8 cellular contexts compared by ENCODE assay signal in genomic region chr3:58433400-58434169, GRCh38. TPM values are rescaled to one million over a fixed set of nuclear protein-coding genes. Genes with fewer than 3 reads are reported as not detected.
DNase-seq lines count a peak whose midpoint lies in the region; ATAC-seq and TF ChIP-seq lines count a peak whose summit lies in the region.

Gene PDHB (minus strand): TSS chr3:58433832. CDS start chr3:58433809, 23 bp downstream.

- H3K27ac ChIP-seq in SJCRH30 (peak within 1 kb of the TSS; percentile 96), foreskin keratinocyte (peak within 1 kb of the TSS; percentile 76)

- TF ChIP-seq CTCF in foreskin keratinocyte (conservative IDR thresholded peaks at IDR 0.05) = no peak

- H3K9me3 ChIP-seq in HAP-1 (no peaks in the 10 kb centered on the region), MG63 (no peaks in the 10 kb centered on the region), SJCRH30 (replicated peaks) (no peaks in the 10 kb centered on the region), neuron (ENCODE audit: low read length) (no peaks in the 10 kb centered on the region)

- DNase-seq in GDM1 (lab: John Stamatoyannopoulos, UW) (peak; percentile 89), HAP-1 (ENCODE audit: low spot score in 2 of 2) (peak; percentile 88 to 93), MG63 (peak; percentile 85), SJCRH30 (peak; percentile 86), foreskin keratinocyte (peak; percentile 68 to 82), stromal cell of bone marrow (ENCODE audit: low read depth) (peak; percentile 75)
- DNase-seq in activated gamma-delta T cell treated with anti-CD3 and anti-CD28 coated beads, Interleukin-2, amount 50 U/mL, for 16 hours (ENCODE audit: low read depth) = peak; percentile 83

- H3K36me3 ChIP-seq in HAP-1 (replicated peaks) (peaks cover 35% of the 10 kb centered on the region), MG63 (peaks cover 19% of the 10 kb centered on the region), SJCRH30 (peaks cover 8% of the 10 kb centered on the region; the same call in 1 of the 2 replicates), neuron (ENCODE audit: insufficient read depth, low read length) (peaks cover 34% of the 10 kb centered on the region)

- H2AFZ ChIP-seq in neuron (ENCODE audit: low read depth, low read length) = peak within 1 kb of the TSS; percentile 52

- H3K4me3 ChIP-seq in HAP-1 = peak within 1 kb of the TSS; percentile 99
- H3K4me3 ChIP-seq in MG63 = peak within 1 kb of the TSS; percentile 91
- H3K4me3 ChIP-seq in SJCRH30 = peak within 1 kb of the TSS; percentile 97
- peak within 1 kb of the TSS; percentile 86 for H3K4me3 ChIP-seq in neuron (ENCODE audit: low read length)

- H3K4me1 ChIP-seq in HAP-1 (peaks cover 15% of the 10 kb centered on the region), SJCRH30 (peaks cover 16% of the 10 kb centered on the region), foreskin keratinocyte (peaks cover 17% of the 10 kb centered on the region), neuron (ENCODE audit: insufficient read depth, low read length) (peaks cover 15% of the 10 kb centered on the region)

- no peaks in the 10 kb centered on the region for H3K27me3 ChIP-seq in HAP-1 (ENCODE audit: low read depth)
- no peaks in the 10 kb centered on the region for H3K27me3 ChIP-seq in MG63
- H3K27me3 ChIP-seq in SJCRH30 = no peaks in the 10 kb centered on the region
- no peaks in the 10 kb centered on the region for H3K27me3 ChIP-seq in foreskin keratinocyte
- H3K27me3 ChIP-seq in neuron (ENCODE audit: insufficient read depth, low read length) = no peaks in the 10 kb centered on the region

- in situ Hi-C loops in HAP-1 (cut with MboI; ENCODE audit: low sequenced_read_pairs) = no loop called here

- ATAC-seq in foreskin keratinocyte = peak; percentile 93

RNA-seq across cellular contexts. Expression of gene PDHB, which starts in this region (rescaled TPM):
- 106 and 142 TPM in 2 replicates for total RNA-seq in MG63 (2014; rRNA removed; shearing (Covaris generic); ENCODE audit: low replicate concordance)
- total RNA-seq in SJCRH30 (2014; rRNA removed; shearing (Covaris generic)) = 60.4 and 63.7 TPM in 2 replicates
- total RNA-seq in foreskin keratinocyte = 69.0 and 72.7 TPM in 2 replicates
- 66.1 and 68.4 TPM in 2 replicates for polyA plus RNA-seq in foreskin keratinocyte

Comparison
In these comparisons a context has a peak if more than half of its experiments do, and no peak if none do; other contexts are left out.
1. Peak in every context shown above with its lines: DNase-seq, ATAC-seq, H3K4me3 ChIP-seq and H3K27ac ChIP-seq.